7 cellular contexts compared by ENCODE assay signal in the genomic region with DNA sequence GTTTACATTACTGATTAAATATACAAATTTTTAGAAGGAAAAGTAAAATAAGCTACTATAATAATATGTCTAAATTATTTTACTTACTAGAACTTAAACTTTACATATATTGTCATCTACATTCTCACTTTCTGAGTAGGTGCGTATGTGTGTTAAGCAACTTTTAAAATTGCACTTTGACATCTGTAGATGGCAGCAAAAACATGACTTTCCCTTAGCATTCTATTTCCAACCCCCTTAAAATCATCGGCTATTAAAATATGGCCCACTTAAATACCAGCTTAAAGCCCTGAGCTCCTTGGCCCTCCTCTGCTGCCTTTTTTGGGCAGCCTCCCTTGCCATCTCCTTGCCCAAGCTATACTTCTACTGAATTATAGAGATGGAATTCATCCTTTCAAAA.
DNase-seq lines count a peak whose midpoint lies in the region; TF ChIP-seq lines count a peak whose summit lies in the region.

No MANE protein-coding gene starts in this region.

- H3K27me3 Mint-ChIP-seq in brain, result no peaks in the 10 kb centered on the region

- no peak overlapping the region for H3K27ac Mint-ChIP-seq in brain

- peak; percentile 34 for TF ChIP-seq CTCF in GM12873 (IDR thresholded peaks at IDR 0.05; ENCODE audit: insufficient read depth, low read depth, low read length, missing control alignments)
- peak; percentile 62 to 63 for TF ChIP-seq CTCF in brain (conservative IDR thresholded peaks at IDR 0.05)

- no peaks in the 10 kb centered on the region for H3K36me3 Mint-ChIP-seq in brain

- peak; percentile 79 to 88 for DNase-seq in Kasumi-1 (lab: John Stamatoyannopoulos, UW)
- DNase-seq in pons (ENCODE audit: low spot score), result peak; percentile 55
- no peak for DNase-seq in NCI-H187 (lab: John Stamatoyannopoulos, UW)
- DNase-seq in stimulated activated CD4-positive, alpha-beta T cell treated with anti-CD3 and anti-CD28 coated beads, Interleukin-12 subunit alpha, Interleukin-12 subunit beta, amount 100 ng/mL, for 4 hours, result no peak
- no peak for DNase-seq in DMS79 (lab: John Stamatoyannopoulos, UW)

- H3K4me1 Mint-ChIP-seq in brain, result peaks cover 25% of the 10 kb centered on the region

- H3K9me3 Mint-ChIP-seq in brain, result no peaks in the 10 kb centered on the region

- H3K4me3 Mint-ChIP-seq in brain, result no peak overlapping the region

Comparison
In these comparisons a context has a peak if more than half of its experiments do, and no peak if none do; other contexts are left out.
1. DNase-seq: peak in Kasumi-1 (2 of 2) and pons (single experiment); none in NCI-H187 (0 of 2), stimulated activated CD4-positive, alpha-beta T cell treated with anti-CD3 and anti-CD28 coated beads, Interleukin-12 subunit alpha, Interleukin-12 subunit beta, amount 100 ng/mL, for 4 hours (single experiment) and DMS79 (single experiment).